Comparison of ENCODE assay signal across 27 cellular contexts in the genomic region with DNA sequence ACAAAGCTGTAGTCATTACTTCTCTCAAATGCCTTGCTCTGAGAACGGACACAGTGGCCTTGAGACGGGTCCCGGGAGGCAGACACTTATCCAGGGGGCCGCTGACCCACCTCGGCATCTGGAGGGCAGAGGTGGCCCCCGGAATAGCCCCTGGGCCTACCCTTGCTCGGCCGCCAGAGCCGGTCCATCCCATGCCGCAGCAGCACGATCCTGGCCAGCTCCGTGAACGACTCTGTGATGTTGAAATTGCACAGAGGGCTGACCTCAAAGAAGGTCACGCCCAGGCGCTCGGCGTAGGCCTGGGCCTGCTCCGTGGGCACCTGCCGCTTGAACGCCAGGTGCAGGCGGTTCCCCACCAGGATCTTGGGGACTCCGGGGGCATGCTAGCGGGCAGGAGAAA.
"Had no signal": no experiment of that assay in that cellular context is flagged by ENCODE, and none has a peak within 500 bp of the region (broad histone marks: within the 10 kb centered on the region; RNA-seq: fewer than 3 reads in every experiment).

No MANE protein-coding gene starts in this region.

- H2AFZ ChIP-seq: neural progenitor cell had no signal

- H3K4me2 ChIP-seq: neural progenitor cell had no signal

- H3K27me3 ChIP-seq: neural progenitor cell, neutrophil, ovary, right atrium auricular region, sigmoid colon, spleen, suprapubic skin, tibial nerve, vagina had no signal

- H3K4me1 ChIP-seq: lower lobe of right lung, neural progenitor cell, right atrium auricular region, sigmoid colon, suprapubic skin, tibial nerve, vagina had no signal

- H3K9ac ChIP-seq: neural progenitor cell had no signal

- ATAC-seq: left cardiac atrium; left lobe of liver; left ventricle myocardium superior; lower lobe of right lung; natural killer cell; stimulated activated effector memory CD8-positive, alpha-beta T cell treated with anti-CD3 and anti-CD28 coated beads, Interleukin-12 subunit alpha, Interleukin-12 subunit beta, amount 100 ng/mL, for 72 hours had no signal

- H3K27ac ChIP-seq: lower lobe of right lung, neural progenitor cell, neutrophil, ovary, right atrium auricular region, sigmoid colon, spleen, suprapubic skin, thoracic aorta, tibial nerve, vagina had no signal

- FAIRE-seq: keratinocyte, small intestine had no signal

- H3K36me3 ChIP-seq: neural progenitor cell, neutrophil, ovary had no signal

- H3K4me3 ChIP-seq: lower lobe of right lung, neural progenitor cell, ovary, right atrium auricular region, sigmoid colon, spleen, suprapubic skin, thoracic aorta, tibial nerve, vagina had no signal

- H3K9me3 ChIP-seq: lower lobe of right lung, neutrophil, ovary, right atrium auricular region, sigmoid colon, spleen, suprapubic skin, thoracic aorta, tibial nerve, vagina had no signal

- DNase-seq: hippocampal formation; kidney glomerular epithelial cell; left cardiac atrium; left ventricle myocardium superior; lower lobe of right lung; mammary epithelial cell; mesenchymal stem cell; naive B cell; natural killer cell; nephron progenitor cell; occipital lobe; sigmoid colon; small intestine; spleen; stimulated activated CD4-positive, alpha-beta T cell treated with anti-CD3 and anti-CD28 coated beads, Interleukin-4, amount 100 ng/mL, for 24 hours; stimulated activated naive CD4-positive, alpha-beta T cell had no signal
